ENCODE assay signal across 24 cellular contexts in the genomic region with DNA sequence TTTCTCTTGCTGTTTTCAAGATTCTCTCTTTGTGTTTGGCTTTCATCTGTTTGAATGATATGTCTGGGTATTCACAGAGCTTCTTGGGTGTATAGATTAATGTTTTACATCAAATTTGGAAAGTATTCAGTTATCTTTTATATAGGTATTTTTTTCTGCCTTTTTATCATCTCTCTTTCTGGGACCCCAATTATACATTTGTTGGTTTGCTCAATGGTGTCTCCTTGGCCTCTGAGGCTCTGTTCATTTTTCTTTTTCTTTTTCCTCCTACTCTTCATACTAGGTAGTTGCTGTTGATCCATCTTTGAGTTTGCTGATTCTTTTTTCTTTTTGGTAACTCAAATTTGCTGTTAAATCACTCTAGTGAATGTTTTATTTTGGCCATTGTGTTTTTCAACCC.
"Had no signal": no experiment of that assay in that cellular context is flagged by ENCODE, and none has a peak within 500 bp of the region (broad histone marks: within the 10 kb centered on the region; RNA-seq: fewer than 3 reads in every experiment).

No MANE protein-coding gene starts in this region.

- H3K27ac ChIP-seq: neural progenitor cell, ovary, parathyroid adenoma, psoas muscle, right lobe of liver, sigmoid colon, stomach, thoracic aorta, thyroid gland, tibial nerve, upper lobe of left lung, vagina had no signal

- H3K9me3 ChIP-seq: ovary, right lobe of liver, thyroid gland, vagina had no signal

- ATAC-seq: psoas muscle; right cardiac atrium; right lobe of liver; stimulated activated effector memory CD8-positive, alpha-beta T cell treated with anti-CD3 and anti-CD28 coated beads, Interleukin-12 subunit alpha, Interleukin-12 subunit beta, amount 100 ng/mL, for 72 hours; stimulated activated naive B cell treated with anti-CD40 and anti-IgM and Interleukin-4, amounts not matched to agents 10 μg/mL and 1 μg/mL and 100 μg/mL, for 72 hours had no signal

- H3K36me3 ChIP-seq: neural progenitor cell, ovary, right lobe of liver, sigmoid colon, stomach, thoracic aorta, thyroid gland, tibial nerve, upper lobe of left lung, vagina had no signal

- DNase-seq: occipital lobe; ovary; posterior cingulate gyrus; psoas muscle; right cardiac atrium; right lobe of liver; sigmoid colon; small intestine; stimulated activated CD4-positive, alpha-beta T cell treated with anti-CD3 and anti-CD28 coated beads, Interleukin-15, amount 100 ng/mL, for 24 hours; stimulated activated CD4-positive, alpha-beta T cell treated with anti-CD3 and anti-CD28 coated beads, Interleukin-2, amount 100 ng/mL, for 24 hours; stimulated activated CD4-positive, alpha-beta T cell treated with anti-CD3 and anti-CD28 coated beads, Interleukin-2, amount 100 ng/mL, for 48 hours; stimulated activated CD4-positive, alpha-beta T cell treated with anti-CD3 and anti-CD28 coated beads, Interleukin-4, amount 100 ng/mL, for 24 hours; stimulated activated naive B cell treated with anti-CD40 and anti-IgM and Interleukin-4, amounts not matched to agents 10 μg/mL and 1 μg/mL and 100 μg/mL, for 72 hours; stimulated activated naive CD4-positive, alpha-beta T cell treated with Interleukin-2 at 50 U/mL for 16 hours; stomach; thyroid gland; trophoblast cell; upper lobe of left lung had no signal

- H3K4me1 ChIP-seq: neural progenitor cell, parathyroid adenoma, psoas muscle, right lobe of liver, thyroid gland, vagina had no signal

- H3K4me3 ChIP-seq: neural progenitor cell, ovary, psoas muscle, right lobe of liver, sigmoid colon, stomach, thoracic aorta, thyroid gland, tibial nerve, upper lobe of left lung, vagina had no signal
